Comparison of ENCODE assay signal across 36 cellular contexts in the genomic region with DNA sequence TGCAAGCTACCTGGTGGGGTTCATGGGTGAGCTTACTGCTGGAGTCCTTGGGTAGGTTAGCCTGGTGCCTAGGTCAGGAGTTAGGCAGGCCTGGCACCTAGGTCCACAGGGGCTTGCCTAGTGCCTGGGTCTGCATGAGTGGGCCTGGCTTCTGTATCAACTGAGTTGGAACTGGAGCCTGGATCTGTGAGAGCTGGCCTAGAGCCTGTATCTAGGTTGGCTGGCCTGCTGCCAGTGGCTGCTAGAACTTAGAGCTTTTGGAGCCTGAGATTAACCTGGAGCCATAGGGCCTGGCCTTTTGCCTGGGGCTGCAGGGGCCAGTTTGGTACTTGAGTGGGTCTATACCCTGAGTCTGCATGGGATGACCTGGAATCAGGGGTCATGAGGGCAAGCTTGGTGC.
"Had no signal": no experiment of that assay in that cellular context is flagged by ENCODE, and none has a peak within 500 bp of the region (broad histone marks: within the 10 kb centered on the region; RNA-seq: fewer than 3 reads in every experiment).

No MANE protein-coding gene starts in this region.

- ATAC-seq: activated CD8-positive, alpha-beta T cell treated with anti-CD3 and anti-CD28 coated beads for 36 hours; activated naive CD8-positive, alpha-beta T cell treated with anti-CD3 and anti-CD28 coated beads, Interleukin-2, amount 50 U/mL, for 24 hours; activated T-cell treated with anti-CD3 and anti-CD28 coated beads, Interleukin-2, amount 50 U/mL, for 4 hours; activated T-cell treated with anti-CD3 and anti-CD28 coated beads, Interleukin-2, amount 50 U/mL, for 72 hours; activated T-helper 17 cell treated with anti-CD3 and anti-CD28 coated beads, Interleukin-2, amount 50 U/mL, for 72 hours had no signal

- H3K4me3 ChIP-seq: ascending aorta, cardiac muscle cell had no signal

- H3K4me1 ChIP-seq: ascending aorta had no signal

- H3K9me3 Mint-ChIP-seq: activated CD4-positive, alpha-beta T cell treated with anti-CD3 and anti-CD28 coated beads, Interleukin-2, amount 10 ng/mL, durations not matched to agents 24 days and 14 days; activated naive CD8-positive, alpha-beta T cell treated with anti-CD3 and anti-CD28 coated beads, Interleukin-2, amount 10 ng/mL, durations not matched to agents 7 days and 5 days; activated T-helper 1 cell treated with anti-CD3 and anti-CD28 coated beads, Interleukin-12 subunit alpha, Interleukin-12 subunit beta, Interleukin-2, Interleukin-4 antibody, amounts not matched to agents 30 ng/mL and 10 ng/mL and 1 ng/mL, durations not matched to agents 14 hours and 24 hours and 36 hours; T-helper 1 cell treated with Interleukin-12 subunit alpha and Interleukin-12 subunit beta and Interleukin-4 antibody, amounts not matched to agents 30 μg/mL and 1 μg/mL, for 36 hours had no signal

- H3K27ac ChIP-seq: ascending aorta, cardiac muscle cell, VCaP had no signal

- H3K36me3 ChIP-seq: ascending aorta, cardiac muscle cell had no signal

- H3K4me3 Mint-ChIP-seq: activated B cell treated with CpG ODN at 0.5 μM for 24 hours; activated CD4-positive, alpha-beta memory T cell treated with anti-CD3 and anti-CD28 coated beads for 36 hours; activated CD4-positive, alpha-beta T cell treated with anti-CD3 and anti-CD28 coated beads, Interleukin-2, amount 10 ng/mL, durations not matched to agents 24 days and 14 days; activated CD8-positive, alpha-beta T cell treated with anti-CD3 and anti-CD28 coated beads for 36 hours; activated naive CD4-positive, alpha-beta T cell treated with anti-CD3 and anti-CD28 coated beads, Interleukin-2, amount 10 ng/mL, durations not matched to agents 7 days and 5 days; activated naive CD4-positive, alpha-beta T cell treated with anti-CD3 and anti-CD28 coated beads, Interleukin-2, amount 50 U/mL, for 24 hours; activated naive CD8-positive, alpha-beta T cell; activated naive CD8-positive, alpha-beta T cell treated with anti-CD3 and anti-CD28 coated beads, Interleukin-2, amount 10 ng/mL, durations not matched to agents 7 days and 5 days; activated naive CD8-positive, alpha-beta T cell treated with anti-CD3 and anti-CD28 coated beads, Interleukin-2, amount 50 U/mL, for 24 hours; activated T-cell treated with anti-CD3 and anti-CD28 coated beads, Interleukin-2, amount 50 U/mL, for 4 hours; activated T-cell treated with anti-CD3 and anti-CD28 coated beads, Interleukin-2, amount 50 U/mL, for 72 hours; activated T-helper 1 cell treated with anti-CD3 and anti-CD28 coated beads, Interleukin-12 subunit alpha, Interleukin-12 subunit beta, Interleukin-2, Interleukin-4 antibody, amounts not matched to agents 30 ng/mL and 10 ng/mL and 1 ng/mL, durations not matched to agents 14 hours and 24 hours and 36 hours; activated T-helper 17 cell treated with anti-CD3 and anti-CD28 coated beads, Interleukin-2, amount 50 U/mL, for 72 hours; brain; central memory CD8-positive, alpha-beta T cell; T-helper 1 cell treated with Interleukin-12 subunit alpha and Interleukin-12 subunit beta and Interleukin-4 antibody, amounts not matched to agents 30 μg/mL and 1 μg/mL, for 36 hours; T-helper 2 cell treated with Interferon-gamma antibody and Interleukin-4, amounts not matched to agents 5 μg/mL and 100 μg/mL, for 36 hours had no signal

- H3K36me3 Mint-ChIP-seq: activated CD4-positive, alpha-beta memory T cell treated with anti-CD3 and anti-CD28 coated beads for 36 hours; activated naive CD4-positive, alpha-beta T cell treated with anti-CD3 and anti-CD28 coated beads, Interleukin-2, amount 10 ng/mL, durations not matched to agents 7 days and 5 days; activated naive CD4-positive, alpha-beta T cell treated with anti-CD3 and anti-CD28 coated beads, Interleukin-2, amount 50 U/mL, for 24 hours; activated naive CD8-positive, alpha-beta T cell; activated naive CD8-positive, alpha-beta T cell treated with anti-CD3 and anti-CD28 coated beads, Interleukin-2, amount 10 ng/mL, durations not matched to agents 7 days and 5 days; brain had no signal

- H3K27me3 Mint-ChIP-seq: activated B cell treated with CpG ODN at 0.5 μM for 24 hours; activated CD4-positive, alpha-beta memory T cell treated with anti-CD3 and anti-CD28 coated beads for 36 hours; activated CD4-positive, alpha-beta T cell treated with anti-CD3 and anti-CD28 coated beads, Interleukin-2, amount 10 ng/mL, durations not matched to agents 24 days and 14 days; activated CD8-positive, alpha-beta T cell treated with anti-CD3 and anti-CD28 coated beads for 36 hours; activated naive CD4-positive, alpha-beta T cell treated with anti-CD3 and anti-CD28 coated beads, Interleukin-2, amount 10 ng/mL, durations not matched to agents 7 days and 5 days; activated naive CD4-positive, alpha-beta T cell treated with anti-CD3 and anti-CD28 coated beads, Interleukin-2, amount 50 U/mL, for 24 hours; activated naive CD8-positive, alpha-beta T cell; activated naive CD8-positive, alpha-beta T cell treated with anti-CD3 and anti-CD28 coated beads, Interleukin-2, amount 10 ng/mL, durations not matched to agents 7 days and 5 days; activated naive CD8-positive, alpha-beta T cell treated with anti-CD3 and anti-CD28 coated beads, Interleukin-2, amount 50 U/mL, for 24 hours; activated T-helper 17 cell treated with anti-CD3 and anti-CD28 coated beads, Interleukin-2, amount 50 U/mL, for 72 hours; brain; central memory CD8-positive, alpha-beta T cell had no signal

- DNase-seq: activated B cell treated with CpG ODN at 0.5 μM for 24 hours; activated CD4-positive, alpha-beta memory T cell treated with anti-CD3 and anti-CD28 coated beads for 36 hours; activated CD4-positive, alpha-beta T cell treated with anti-CD3 and anti-CD28 coated beads for 4 hours; activated CD4-positive, alpha-beta T cell treated with anti-CD3 and anti-CD28 coated beads, Interleukin-2, amount 10 ng/mL, durations not matched to agents 24 days and 14 days; activated CD4-positive, alpha-beta T cell treated with anti-CD3 and anti-CD28 coated beads, Interleukin-2, amount 50 U/mL, for 1 hour; activated CD4-positive, alpha-beta T cell treated with anti-CD3 and anti-CD28 coated beads, Interleukin-2, amount 50 U/mL, for 4 hours; activated CD4-positive, CD25-positive, alpha-beta regulatory T cell treated with anti-CD3 and anti-CD28 coated beads, Interleukin-2, amount 50 U/mL, for 72 hours; activated CD8-positive, alpha-beta memory T cell treated with anti-CD3 and anti-CD28 coated beads, Interleukin-2, amount 50 U/mL, for 4 hours; activated CD8-positive, alpha-beta T cell treated with anti-CD3 and anti-CD28 coated beads for 36 hours; activated gamma-delta T cell; activated naive CD4-positive, alpha-beta T cell treated with anti-CD3 and anti-CD28 coated beads, Interleukin-2, amount 10 ng/mL, durations not matched to agents 7 days and 5 days; activated naive CD4-positive, alpha-beta T cell treated with Interleukin-2 at 50 U/mL for 16 hours; activated naive CD8-positive, alpha-beta T cell treated with anti-CD3 and anti-CD28 coated beads, Interleukin-2, amount 10 ng/mL, durations not matched to agents 7 days and 5 days; activated naive CD8-positive, alpha-beta T cell treated with anti-CD3 and anti-CD28 coated beads, Interleukin-2, amount 50 U/mL, for 24 hours; activated T-cell treated with anti-CD3 and anti-CD28 coated beads for 4 hours; activated T-cell treated with anti-CD3 and anti-CD28 coated beads, Interleukin-2, amount 50 U/mL, for 1 hour; activated T-cell treated with anti-CD3 and anti-CD28 coated beads, Interleukin-2, amount 50 U/mL, for 4 hours; activated T-cell treated with anti-CD3 and anti-CD28 coated beads, Interleukin-2, amount 50 U/mL, for 72 hours; amygdala; anterior cingulate cortex; caudate nucleus; cerebellar nuclear complex; T-helper 1 cell; T-helper 2 cell; T-helper 9 cell had no signal

- H3K27ac Mint-ChIP-seq: activated B cell treated with CpG ODN at 0.5 μM for 24 hours; activated CD4-positive, alpha-beta memory T cell treated with anti-CD3 and anti-CD28 coated beads for 36 hours; activated CD4-positive, alpha-beta T cell treated with anti-CD3 and anti-CD28 coated beads, Interleukin-2, amount 10 ng/mL, durations not matched to agents 24 days and 14 days; activated CD8-positive, alpha-beta T cell treated with anti-CD3 and anti-CD28 coated beads for 36 hours; activated naive CD4-positive, alpha-beta T cell treated with anti-CD3 and anti-CD28 coated beads, Interleukin-2, amount 10 ng/mL, durations not matched to agents 7 days and 5 days; activated naive CD4-positive, alpha-beta T cell treated with anti-CD3 and anti-CD28 coated beads, Interleukin-2, amount 50 U/mL, for 24 hours; activated naive CD8-positive, alpha-beta T cell; activated naive CD8-positive, alpha-beta T cell treated with anti-CD3 and anti-CD28 coated beads, Interleukin-2, amount 10 ng/mL, durations not matched to agents 7 days and 5 days; activated naive CD8-positive, alpha-beta T cell treated with anti-CD3 and anti-CD28 coated beads, Interleukin-2, amount 50 U/mL, for 24 hours; activated T-cell treated with anti-CD3 and anti-CD28 coated beads, Interleukin-2, amount 50 U/mL, for 72 hours; activated T-helper 1 cell treated with anti-CD3 and anti-CD28 coated beads, Interleukin-12 subunit alpha, Interleukin-12 subunit beta, Interleukin-2, Interleukin-4 antibody, amounts not matched to agents 30 ng/mL and 10 ng/mL and 1 ng/mL, durations not matched to agents 14 hours and 24 hours and 36 hours; activated T-helper 17 cell treated with anti-CD3 and anti-CD28 coated beads, Interleukin-2, amount 50 U/mL, for 72 hours; brain; T-helper 1 cell treated with Interleukin-12 subunit alpha and Interleukin-12 subunit beta and Interleukin-4 antibody, amounts not matched to agents 30 μg/mL and 1 μg/mL, for 36 hours; T-helper 2 cell treated with Interferon-gamma antibody and Interleukin-4, amounts not matched to agents 5 μg/mL and 100 μg/mL, for 36 hours had no signal

- H3K4me1 Mint-ChIP-seq: activated B cell treated with CpG ODN at 0.5 μM for 24 hours; activated CD4-positive, alpha-beta T cell treated with anti-CD3 and anti-CD28 coated beads, Interleukin-2, amount 10 ng/mL, durations not matched to agents 24 days and 14 days; activated naive CD4-positive, alpha-beta T cell treated with anti-CD3 and anti-CD28 coated beads, Interleukin-2, amount 10 ng/mL, durations not matched to agents 7 days and 5 days; activated naive CD4-positive, alpha-beta T cell treated with anti-CD3 and anti-CD28 coated beads, Interleukin-2, amount 50 U/mL, for 24 hours; activated naive CD8-positive, alpha-beta T cell treated with anti-CD3 and anti-CD28 coated beads, Interleukin-2, amount 10 ng/mL, durations not matched to agents 7 days and 5 days; activated naive CD8-positive, alpha-beta T cell treated with anti-CD3 and anti-CD28 coated beads, Interleukin-2, amount 50 U/mL, for 24 hours; activated T-helper 17 cell treated with anti-CD3 and anti-CD28 coated beads, Interleukin-2, amount 50 U/mL, for 72 hours; brain; central memory CD8-positive, alpha-beta T cell had no signal

- H3K27me3 ChIP-seq: ascending aorta, cardiac muscle cell had no signal
